In genomic region chr2:25397777-25398176, GRCh38 we compare ENCODE assay signal across 16 cellular contexts. TPM values are rescaled to one million over a fixed set of nuclear protein-coding genes. Genes with fewer than 3 reads are reported as not detected.
A peak's percentile ranks its signal among the peaks of the same experiment; 100 is the strongest.
DNase-seq lines count a peak whose midpoint lies in the region; ATAC-seq and TF ChIP-seq lines count a peak whose summit lies in the region.
"Had no signal": no experiment of that assay in that cellular context is flagged by ENCODE, and none has a peak within 500 bp of the region (broad histone marks: within the 10 kb centered on the region; RNA-seq: fewer than 3 reads in every experiment).

No MANE protein-coding gene starts in this region.

- H3K9ac ChIP-seq in SK-N-SH (no peak overlapping the region), trophoblast cell (ENCODE audit: low read length) (no peak overlapping the region)

- no peaks in the 10 kb centered on the region for H3K36me3 ChIP-seq in SK-N-SH (replicated peaks in 1 of 2; ENCODE audit: control insufficient read depth in 1 of 2, insufficient read depth in 2 of 2, low read length in 1 of 2)
- no peaks in the 10 kb centered on the region; the same call in 1 of the 2 replicates for H3K36me3 ChIP-seq in WERI-Rb-1
- no peaks in the 10 kb centered on the region for H3K36me3 ChIP-seq in trophoblast cell (ENCODE audit: control insufficient read depth in 1 of 2, insufficient read depth in 2 of 2, low read length in 2 of 2)
- H3K36me3 ChIP-seq: SJCRH30 had no signal

- POLR2A ChIA-PET in SK-N-SH (lab: Yijun Ruan, JAX), result no interaction called here

- no peak for TF ChIP-seq EP300 in SK-N-SH (IDR thresholded peaks at IDR 0.05; ENCODE audit: borderline replicate concordance in 1 of 2, low read depth in 1 of 2, low read length in 1 of 2)

- no peaks in the 10 kb centered on the region for H3K79me2 ChIP-seq in SK-N-SH (ENCODE audit: insufficient read depth)
- no peaks in the 10 kb centered on the region for H3K79me2 ChIP-seq in trophoblast cell (ENCODE audit: control insufficient read depth, insufficient read depth, low read length, poor library complexity)

- H3K4me3 ChIP-seq in SK-N-SH (ENCODE audit: low read depth in 2 of 2, low read length in 1 of 2) (no peak overlapping the region), WERI-Rb-1 (ENCODE audit: low read depth, low read length) (no peak overlapping the region), trophoblast cell (ENCODE audit: low read depth, low read length) (no peak overlapping the region)
- H3K4me3 ChIP-seq: GM12878, PC-9, SJCRH30 had no signal

- H3K79me1 ChIP-seq in trophoblast cell (ENCODE audit: low read length), result no peaks in the 10 kb centered on the region

- no peak overlapping the region for H2AFZ ChIP-seq in SK-N-SH (ENCODE audit: low read depth)
- no peak overlapping the region for H2AFZ ChIP-seq in trophoblast cell (ENCODE audit: insufficient read depth, low read length, poor library complexity)
- H2AFZ ChIP-seq: PC-9 had no signal

- no peak overlapping the region for H4K8ac ChIP-seq in trophoblast cell (ENCODE audit: low read depth, low read length)

- H2BK5ac ChIP-seq in trophoblast cell (ENCODE audit: low read depth, low read length, poor library complexity), result no peak overlapping the region

- H2BK12ac ChIP-seq in trophoblast cell (ENCODE audit: low read length), result no peak overlapping the region

- H2AK5ac ChIP-seq in trophoblast cell (ENCODE audit: low read length), result no peak overlapping the region

- TF ChIP-seq CTCF in SK-N-SH (IDR thresholded peaks at IDR 0.05) (no peak), WERI-Rb-1 (IDR thresholded peaks at IDR 0.05; ENCODE audit: low read depth, low read length) (no peak)

- H3K27me3 ChIP-seq in SK-N-SH (ENCODE audit: insufficient read depth) (no peaks in the 10 kb centered on the region), WERI-Rb-1 (ENCODE audit: insufficient read depth, low read depth, severe bottlenecking) (no peaks in the 10 kb centered on the region), trophoblast cell (ENCODE audit: insufficient read depth, low read length) (no peaks in the 10 kb centered on the region)
- H3K27me3 ChIP-seq: SJCRH30 had no signal

- WGBS in SK-N-SH (ENCODE audit: low lambda C conversion rate), result 93% methylated on average over 4 of the region's 4 CpGs
- WGBS in trophoblast cell (ENCODE audit: extremely low coverage, insufficient coverage, insufficient read length), result no CpG with 5 or more reads among the region's 4 CpGs

- intact Hi-C loops in posterior vena cava (cut with DNase I), result no loop called here

- H3K4me1 ChIP-seq in SK-N-SH (ENCODE audit: control insufficient read depth in 1 of 2, insufficient read depth in 2 of 2, low read depth in 1 of 2, low read length in 1 of 2) (peaks cover 6 to 42% of the 10 kb centered on the region in 2 experiments; a peak in 2 of 4 replicates), trophoblast cell (ENCODE audit: control insufficient read depth in 1 of 2, insufficient read depth in 2 of 2, low read length in 2 of 2) (peaks cover 4 to 11% of the 10 kb centered on the region in 2 experiments)
- H3K4me1 ChIP-seq: SJCRH30 had no signal

- ATAC-seq in SK-N-SH treated with all-trans-retinoic acid at 6 μM for 48 hours, result no peak; the same call in 2 of the 3 replicates
- no peak for ATAC-seq in GM19397 (IDR thresholded peaks at IDR 0.05; ENCODE audit: unreplicated experiment)
- ATAC-seq: GM12878 had no signal

- DNase-seq in SK-N-SH, result peak; percentile 60
- peak; percentile 91 to 96 for DNase-seq in NCI-H524 (lab: John Stamatoyannopoulos, UW)
- DNase-seq in WERI-Rb-1, result peak; percentile 80
- DNase-seq in posterior vena cava (ENCODE audit: low spot score), result peak; percentile 24
- no peak for DNase-seq in islet precursor cell
- no peak for DNase-seq in trophoblast cell
- DNase-seq: 8988T, KG1, NCI-H2029, NCI-H446 treated with DMSO at 0.1 percent for 48 hours, NCI-H774, PC-9, SJCRH30 had no signal

- no peaks in the 10 kb centered on the region for H4K20me1 ChIP-seq in SK-N-SH (ENCODE audit: insufficient read depth)

- H3K23ac ChIP-seq in trophoblast cell (ENCODE audit: low read length), result no peak overlapping the region

- H3K9me2 ChIP-seq in SK-N-SH, result no peaks in the 10 kb centered on the region

- no peak overlapping the region for H4K12ac ChIP-seq in trophoblast cell (ENCODE audit: low read depth, low read length)

- no peak for TF ChIP-seq RAD21 in SK-N-SH (IDR thresholded peaks at IDR 0.05; ENCODE audit: low read length)

- H3K4me2 ChIP-seq in SK-N-SH, result no peak overlapping the region
- no peak overlapping the region for H3K4me2 ChIP-seq in trophoblast cell (ENCODE audit: low read length)
- H3K4me2 ChIP-seq: PC-9 had no signal

- H3K9me3 ChIP-seq in SK-N-SH (no peaks in the 10 kb centered on the region), WERI-Rb-1 (ENCODE audit: severe bottlenecking) (peaks cover 2% of the 10 kb centered on the region), trophoblast cell (ENCODE audit: insufficient read depth, low read depth, low read length) (no peaks in the 10 kb centered on the region)
- H3K9me3 ChIP-seq: SJCRH30 had no signal

- H3K27ac ChIP-seq in SK-N-SH (ENCODE audit: low read depth in 2 of 2, low read length in 1 of 2), result peak overlapping the region in 1 of 2 experiments; percentile 1; a peak in 1 of 4 replicates
- peak overlapping the region; percentile 64 for H3K27ac ChIP-seq in WERI-Rb-1
- H3K27ac ChIP-seq in trophoblast cell (ENCODE audit: low read depth, low read length), result no peak overlapping the region
- H3K27ac ChIP-seq: PC-9, SJCRH30 had no signal

- no peak overlapping the region for H3K14ac ChIP-seq in trophoblast cell (ENCODE audit: low read length)

- CTCF ChIA-PET in SK-N-SH (lab: Yijun Ruan, JAX), result interaction anchor here (0.8 to 1.8 kb wide), 8 partner anchors 12 to 55 kb away, joined by 3 to 9 read pairs (median 4); no protein-coding TSS in a partner anchor

- no peak overlapping the region for H4K91ac ChIP-seq in trophoblast cell (ENCODE audit: low read depth, low read length)

- H3K4ac ChIP-seq in trophoblast cell (ENCODE audit: low read depth, low read length), result no peak overlapping the region

- no peak overlapping the region for H3K18ac ChIP-seq in trophoblast cell (ENCODE audit: low read length)

- no peak overlapping the region for H2BK120ac ChIP-seq in trophoblast cell (ENCODE audit: insufficient read depth, low read length, poor library complexity)

- H3F3A ChIP-seq in SK-N-SH (replicated peaks; ENCODE audit: insufficient read depth), result no peaks in the 10 kb centered on the region

TF ChIP-seq in SK-N-SH, 30 proteins besides CTCF, POLR2A, EP300 and RAD21 (continues in another document):
- TF ChIP-seq TAF1 (IDR thresholded peaks at IDR 0.05; ENCODE audit: borderline replicate concordance, low read depth, low read length), result no peak
- TF ChIP-seq, protein P1, sequence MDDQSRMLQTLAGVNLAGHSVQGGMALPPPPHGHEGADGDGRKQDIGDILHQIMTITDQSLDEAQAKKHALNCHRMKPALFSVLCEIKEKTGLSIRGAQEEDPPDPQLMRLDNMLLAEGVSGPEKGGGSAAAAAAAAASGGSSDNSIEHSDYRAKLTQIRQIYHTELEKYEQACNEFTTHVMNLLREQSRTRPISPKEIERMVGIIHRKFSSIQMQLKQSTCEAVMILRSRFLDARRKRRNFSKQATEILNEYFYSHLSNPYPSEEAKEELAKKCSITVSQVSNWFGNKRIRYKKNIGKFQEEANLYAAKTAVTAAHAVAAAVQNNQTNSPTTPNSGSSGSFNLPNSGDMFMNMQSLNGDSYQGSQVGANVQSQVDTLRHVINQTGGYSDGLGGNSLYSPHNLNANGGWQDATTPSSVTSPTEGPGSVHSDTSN (IDR thresholded peaks at IDR 0.05), result no peak
- no peak for TF ChIP-seq FOSL2 (IDR thresholded peaks at IDR 0.05; ENCODE audit: borderline replicate concordance, low read depth)
- no peak for TF ChIP-seq SMC3 (IDR thresholded peaks at IDR 0.05; ENCODE audit: low read depth, low read length)
- no peak for TF ChIP-seq FOXJ3 (CRISPR knock-in tag; IDR thresholded peaks at IDR 0.05)
- no peak for TF ChIP-seq MEF2A (IDR thresholded peaks at IDR 0.05; ENCODE audit: borderline replicate concordance, low read depth)

TF ChIP-seq in SK-N-SH treated with all-trans-retinoic acid at 6 μM for 48 hours, 23 proteins besides CTCF, POLR2A, EP300 and RAD21:
- TF ChIP-seq BACH2 (CRISPR knock-in tag; IDR thresholded peaks at IDR 0.05; ENCODE audit: borderline replicate concordance), result no peak
- TF ChIP-seq OSR1 (CRISPR knock-in tag; IDR thresholded peaks at IDR 0.05), result no peak
- TF ChIP-seq ZNF565 (CRISPR knock-in tag; conservative IDR thresholded peaks at IDR 0.05; ENCODE audit: low read depth), result no peak
- no peak for TF ChIP-seq ISL1 (CRISPR knock-in tag; IDR thresholded peaks at IDR 0.05)
- TF ChIP-seq ZFP3 (CRISPR knock-in tag; IDR thresholded peaks at IDR 0.05), result no peak
- no peak for TF ChIP-seq PPARA (CRISPR knock-in tag; IDR thresholded peaks at IDR 0.05; ENCODE audit: borderline replicate concordance)
- no peak for TF ChIP-seq GLIS3 (CRISPR knock-in tag; IDR thresholded peaks at IDR 0.05)
- no peak for TF ChIP-seq ZNF70 (CRISPR knock-in tag; IDR thresholded peaks at IDR 0.05)
- TF ChIP-seq ZNF8 (CRISPR knock-in tag; IDR thresholded peaks at IDR 0.05), result no peak
- no peak for TF ChIP-seq ESRRG (CRISPR knock-in tag; IDR thresholded peaks at IDR 0.05)
- TF ChIP-seq TCF4 (CRISPR knock-in tag; IDR thresholded peaks at IDR 0.05; ENCODE audit: borderline replicate concordance), result no peak
- TF ChIP-seq ZC3H10 (CRISPR knock-in tag; IDR thresholded peaks at IDR 0.05), result no peak
- no peak for TF ChIP-seq TOX (CRISPR knock-in tag; IDR thresholded peaks at IDR 0.05; ENCODE audit: borderline replicate concordance)

RNA-seq across cellular contexts. Expression of gene DNMT3A, which starts 56.1 kb away (rescaled TPM):
- 5.5 and 5.6 TPM in 2 replicates for polyA plus RNA-seq in SK-N-SH (2012; rRNA removed)
- polyA plus RNA-seq in SK-N-SH (2012; cell fraction: cytosol; rRNA removed), result 2.3 and 2.6 TPM in 2 replicates
- polyA plus RNA-seq in SK-N-SH (2012; cell fraction: nucleus; rRNA removed), result 18.6 and 20.2 TPM in 2 replicates
- total RNA-seq in posterior vena cava, result 10 to 100 TPM; 25.9 to 26.3 TPM
- 23.3 and 25.8 TPM in 2 replicates for polyA plus RNA-seq in trophoblast cell (2013)

Comparison
In these comparisons a context has a peak if more than half of its experiments do, and no peak if none do; other contexts are left out.
1. DNase-seq: peak in SK-N-SH (single experiment), NCI-H524 (2 of 2), WERI-Rb-1 (single experiment) and posterior vena cava (single experiment); none in islet precursor cell (single experiment) and trophoblast cell (0 of 2).